Comparison of ENCODE assay signal across 14 cellular contexts in genomic region chr15:74569731-74570070, GRCh38.
"Had no signal": no experiment of that assay in that cellular context is flagged by ENCODE, and none has a peak within 500 bp of the region (broad histone marks: within the 10 kb centered on the region; RNA-seq: fewer than 3 reads in every experiment).

No MANE protein-coding gene starts in this region.

- H3K27ac Mint-ChIP-seq: activated naive CD8-positive, alpha-beta T cell treated with anti-CD3 and anti-CD28 coated beads, Interleukin-2, amount 50 U/mL, for 24 hours; activated T-helper 1 cell treated with anti-CD3 and anti-CD28 coated beads, Interleukin-12 subunit alpha, Interleukin-12 subunit beta, Interleukin-2, Interleukin-4 antibody, amounts not matched to agents 30 ng/mL and 10 ng/mL and 1 ng/mL, durations not matched to agents 14 hours and 24 hours and 36 hours had no signal

- FAIRE-seq: small intestine, TTC549 had no signal

- ATAC-seq: activated CD4-positive, CD25-positive, alpha-beta regulatory T cell treated with anti-CD3 and anti-CD28 coated beads, Interleukin-2, amount 50 U/mL, for 24 hours; activated naive CD8-positive, alpha-beta T cell treated with anti-CD3 and anti-CD28 coated beads, Interleukin-2, amount 50 U/mL, for 24 hours; mucosa of descending colon; upper lobe of right lung had no signal

- H3K4me3 Mint-ChIP-seq: activated naive CD8-positive, alpha-beta T cell treated with anti-CD3 and anti-CD28 coated beads, Interleukin-2, amount 50 U/mL, for 24 hours; activated T-helper 1 cell treated with anti-CD3 and anti-CD28 coated beads, Interleukin-12 subunit alpha, Interleukin-12 subunit beta, Interleukin-2, Interleukin-4 antibody, amounts not matched to agents 30 ng/mL and 10 ng/mL and 1 ng/mL, durations not matched to agents 14 hours and 24 hours and 36 hours; nephron had no signal

- H3K9me3 Mint-ChIP-seq: activated naive CD8-positive, alpha-beta T cell treated with anti-CD3 and anti-CD28 coated beads, Interleukin-2, amount 50 U/mL, for 24 hours; activated T-helper 1 cell treated with anti-CD3 and anti-CD28 coated beads, Interleukin-12 subunit alpha, Interleukin-12 subunit beta, Interleukin-2, Interleukin-4 antibody, amounts not matched to agents 30 ng/mL and 10 ng/mL and 1 ng/mL, durations not matched to agents 14 hours and 24 hours and 36 hours; nephron had no signal

- H3K27me3 Mint-ChIP-seq: activated naive CD8-positive, alpha-beta T cell treated with anti-CD3 and anti-CD28 coated beads, Interleukin-2, amount 50 U/mL, for 24 hours had no signal

- DNase-seq: activated CD4-positive, alpha-beta T cell treated with anti-CD3 and anti-CD28 coated beads, Interleukin-2, amount 50 U/mL, for 4 hours; activated naive CD4-positive, alpha-beta T cell treated with Interleukin-2 at 50 U/mL for 16 hours; activated naive CD8-positive, alpha-beta T cell treated with anti-CD3 and anti-CD28 coated beads, Interleukin-2, amount 50 U/mL, for 24 hours; cerebellar nuclear complex; dermis blood vessel endothelial cell; mucosa of descending colon; SHP77 treated with DMSO at 0.1 percent for 48 hours; small intestine; T-helper 2 cell; upper lobe of right lung had no signal
